8 cellular contexts compared by ENCODE assay signal in the genomic region with DNA sequence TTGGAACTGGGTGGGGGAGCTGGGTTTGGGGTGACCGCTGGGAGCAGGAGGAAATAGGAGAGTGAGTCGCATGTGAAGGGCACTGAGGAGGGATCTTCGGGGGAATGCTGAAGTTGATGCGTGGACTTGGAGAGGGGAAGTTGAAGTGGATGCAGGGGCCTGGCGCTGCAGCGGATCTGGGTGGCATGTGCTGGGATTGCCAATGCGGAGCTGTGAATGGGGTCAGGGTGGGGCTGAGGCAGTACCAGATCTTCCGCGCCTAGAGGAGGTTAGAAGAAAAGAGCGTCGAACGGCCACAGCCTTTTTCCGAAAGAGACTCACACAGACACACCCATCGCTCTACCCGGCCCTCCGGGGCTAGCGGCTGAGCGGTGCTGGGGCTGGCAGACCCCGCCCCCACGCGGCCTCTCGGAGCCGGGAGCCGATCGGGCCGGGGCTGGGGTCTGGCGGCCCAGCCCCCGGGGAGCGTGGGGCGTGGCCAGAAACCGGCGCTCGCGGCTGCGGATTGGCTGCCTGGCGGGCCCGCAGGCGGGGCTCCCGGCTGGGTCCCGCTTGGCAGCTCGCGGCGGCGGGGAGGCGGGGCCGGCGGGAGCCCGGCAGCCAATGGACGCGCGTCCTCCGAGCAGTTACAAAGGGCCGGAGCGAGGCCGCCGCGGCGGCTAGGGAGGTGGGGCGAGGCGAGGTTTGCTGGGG. TPM values are rescaled to one million over a fixed set of nuclear protein-coding genes. Genes with fewer than 3 reads are reported as not detected.
DNase-seq lines count a peak whose midpoint lies in the region; ATAC-seq, FAIRE-seq and TF ChIP-seq lines count a peak whose summit lies in the region.

A gene (plus strand): TSS at position 655 of the 693 bp plus-strand sequence. CDS start 93 bp downstream, outside the sequence.

- POLR2A ChIA-PET in endothelial cell of umbilical vein (lab: Charles Lee): no interaction called here

- ATAC-seq in GM21447 (IDR thresholded peaks at IDR 0.05; ENCODE audit: unreplicated experiment): peak; percentile 86

- peak; percentile 94 for DNase-seq in Caki2 (ENCODE audit: low read depth)
- peak; percentile 85 for DNase-seq in activated T-cell treated with anti-CD3 and anti-CD28 coated beads for 1 hour (ENCODE audit: low read depth)
- DNase-seq in endothelial cell of umbilical vein (ENCODE audit: low read depth, low spot score): peak; percentile 92
- peak; percentile 96 for DNase-seq in midbrain (lab: John Stamatoyannopoulos, UW)
- DNase-seq in stimulated activated CD8-positive, alpha-beta memory T cell treated with anti-CD3 and anti-CD28 coated beads, Interleukin-2, amount 100 ng/mL, for 1 hour (ENCODE audit: low read depth in 2 of 2): peak; percentile 80 to 86

- H3K27ac ChIP-seq in HUES6 (ENCODE audit: low read depth, low read length): peak within 1 kb of the TSS; percentile 64
- H3K27ac ChIP-seq in OCI-LY1 (ENCODE audit: low read depth, low read length, poor library complexity, severe bottlenecking): peak within 1 kb of the TSS; percentile 21
- H3K27ac ChIP-seq in endothelial cell of umbilical vein (ENCODE audit: insufficient read depth, low read depth, low read length): peak within 1 kb of the TSS; percentile 38

- H3K4me2 ChIP-seq in OCI-LY1 (ENCODE audit: low read length) (peak within 1 kb of the TSS; percentile 94), endothelial cell of umbilical vein (ENCODE audit: insufficient read depth, low read length) (peak within 1 kb of the TSS; percentile 84)

- dilution Hi-C loops in endothelial cell of umbilical vein (cut with MboI; ENCODE audit: extremely low pct_ligation_motif_present, low sequenced_read_pairs): no loop called here

- peak within 1 kb of the TSS; percentile 72 for H3K9ac ChIP-seq in HUES6 (ENCODE audit: low read length)
- peak within 1 kb of the TSS; percentile 73 for H3K9ac ChIP-seq in OCI-LY1 (ENCODE audit: low read length)
- peak within 1 kb of the TSS; percentile 74 for H3K9ac ChIP-seq in endothelial cell of umbilical vein (replicated peaks; ENCODE audit: extremely low read depth, insufficient read depth, low read length)

- FAIRE-seq in endothelial cell of umbilical vein (lab: Jason Lieb, UNC): peak; percentile 81

- H3K79me2 ChIP-seq in OCI-LY1 (ENCODE audit: insufficient read depth, low read length) (peaks cover 40% of the 10 kb centered on the region), endothelial cell of umbilical vein (ENCODE audit: control insufficient read depth, insufficient read depth, low read length) (peaks cover 5% of the 10 kb centered on the region)

- H3K4me3 ChIP-seq in HUES6 (ENCODE audit: low read depth, low read length) (peak within 1 kb of the TSS; percentile 92), OCI-LY1 (ENCODE audit: low read depth, low read length, poor library complexity, severe bottlenecking) (peak within 1 kb of the TSS; percentile 74), endothelial cell of umbilical vein (replicated peaks in 1 of 3; ENCODE audit: insufficient read depth in 1 of 3, low read depth in 1 of 3, low read length in 3 of 3) (peak within 1 kb of the TSS; percentile 42 to 84 (median 57))

- H3K36me3 ChIP-seq in HUES6 (ENCODE audit: control insufficient read depth, insufficient read depth, low read length): no peaks in the 10 kb centered on the region
- no peaks in the 10 kb centered on the region for H3K36me3 ChIP-seq in OCI-LY1 (ENCODE audit: insufficient read depth, low read length)
- H3K36me3 ChIP-seq in endothelial cell of umbilical vein (ENCODE audit: control insufficient read depth in 2 of 2, extremely low read depth in 1 of 2, insufficient read depth in 2 of 2, low read length in 2 of 2): no peaks in the 10 kb centered on the region

- in situ Hi-C loops in Caki2 (cut with HindIII; ENCODE audit: low pct_unique_long_range_greater_than_20kb, low sequenced_read_pairs): no loop called here

- H3K9me2 ChIP-seq in OCI-LY1 (ENCODE audit: low read depth, low read length): no peaks in the 10 kb centered on the region

- no peaks in the 10 kb centered on the region for H3K9me1 ChIP-seq in endothelial cell of umbilical vein (replicated peaks; ENCODE audit: control insufficient read depth, extremely low read depth, insufficient read depth, low read length)

- TF ChIP-seq CTCF in OCI-LY1 (IDR thresholded peaks at IDR 0.05; ENCODE audit: low read length): no peak
- TF ChIP-seq CTCF in endothelial cell of umbilical vein (IDR thresholded peaks at IDR 0.05; ENCODE audit: extremely low read depth in 1 of 2, insufficient read depth in 1 of 2, low read depth in 1 of 2, low read length in 2 of 2): no peak

- no peak for TF ChIP-seq POLR2A in endothelial cell of umbilical vein (IDR thresholded peaks at IDR 0.05; ENCODE audit: low read depth, low read length)

- H3K9me3 ChIP-seq in HUES6 (ENCODE audit: control insufficient read depth, insufficient read depth, low read depth, low read length) (no peaks in the 10 kb centered on the region), OCI-LY1 (ENCODE audit: low read length) (no peaks in the 10 kb centered on the region), endothelial cell of umbilical vein (replicated peaks; ENCODE audit: control insufficient read depth, insufficient read depth, low read length) (no peaks in the 10 kb centered on the region)

- no peaks in the 10 kb centered on the region for H3F3A ChIP-seq in OCI-LY1 (ENCODE audit: insufficient read depth, low read length)

- H3K27me3 ChIP-seq in HUES6 (ENCODE audit: control insufficient read depth, insufficient read depth, low read length): 0 out of 2 replicates have a peak, but pooled peaks cover 5% of the 10 kb centered on the region
- H3K27me3 ChIP-seq in OCI-LY1 (ENCODE audit: insufficient read depth, low read length): no peaks in the 10 kb centered on the region
- H3K27me3 ChIP-seq in endothelial cell of umbilical vein (ENCODE audit: control insufficient read depth in 2 of 2, insufficient read depth in 2 of 2, low read length in 2 of 2): no peaks in the 10 kb centered on the region

- intact Hi-C loops in endothelial cell of umbilical vein (cut with micrococcal nuclease): loop anchor here (2.0 kb wide), 3 partner anchors 20 to 716 kb away; a partner anchor contains a TSS

- no peaks in the 10 kb centered on the region for H4K20me1 ChIP-seq in OCI-LY1 (ENCODE audit: insufficient read depth, low read length)
- H4K20me1 ChIP-seq in endothelial cell of umbilical vein (replicated peaks; ENCODE audit: control insufficient read depth, extremely low read depth, insufficient read depth, low read length): no peaks in the 10 kb centered on the region

- no TSS peak for BruUV-seq in endothelial cell of umbilical vein (replicated peaks; lab: Mats Ljungman, UMichigan)

- H3K4me1 ChIP-seq in HUES6 (ENCODE audit: control insufficient read depth, insufficient read depth, low read length) (peaks cover 29% of the 10 kb centered on the region), OCI-LY1 (ENCODE audit: insufficient read depth, low read length, severe bottlenecking) (peaks cover 45% of the 10 kb centered on the region), endothelial cell of umbilical vein (ENCODE audit: control insufficient read depth, extremely low read depth, insufficient read depth, low read length) (peaks cover 13% of the 10 kb centered on the region)

- H2AFZ ChIP-seq in OCI-LY1 (ENCODE audit: low read length) (peak within 1 kb of the TSS; percentile 76), endothelial cell of umbilical vein (ENCODE audit: low read depth, low read length) (peak within 1 kb of the TSS; percentile 92)

- CTCF ChIA-PET in endothelial cell of umbilical vein (lab: Charles Lee): interaction anchor here (0.7 to 3.1 kb wide), 14 partner anchors 10 to 255 kb away, joined by 3 to 11 read pairs (median 3); no protein-coding TSS in a partner anchor

TF ChIP-seq in endothelial cell of umbilical vein, 7 proteins besides CTCF, POLR2A, EP300 and RAD21:
- TF ChIP-seq GATA2 (IDR thresholded peaks at IDR 0.05; ENCODE audit: insufficient read depth, insufficient read length, low read depth, low read length) (no peak), POLR2AphosphoS5 (IDR thresholded peaks at IDR 0.05; ENCODE audit: insufficient read depth, low read depth, low read length) (peak; percentile 51), FOS (IDR thresholded peaks at IDR 0.05; ENCODE audit: borderline replicate concordance, insufficient read depth, low read length) (no peak), EZH2 (IDR thresholded peaks at IDR 0.05; ENCODE audit: borderline replicate concordance, low read depth, low read length, severe bottlenecking) (no peak), MYC (IDR thresholded peaks at IDR 0.05; ENCODE audit: low read depth, low read length) (no peak), JUN (IDR thresholded peaks at IDR 0.05; ENCODE audit: borderline replicate concordance, insufficient read depth, insufficient read length, low read depth) (no peak)
- TF ChIP-seq, protein P1, sequence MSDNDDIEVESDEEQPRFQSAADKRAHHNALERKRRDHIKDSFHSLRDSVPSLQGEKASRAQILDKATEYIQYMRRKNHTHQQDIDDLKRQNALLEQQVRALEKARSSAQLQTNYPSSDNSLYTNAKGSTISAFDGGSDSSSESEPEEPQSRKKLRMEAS (IDR thresholded peaks at IDR 0.05; ENCODE audit: insufficient read depth, insufficient read length): no peak
TF ChIP-seq in endothelial cell of umbilical vein: peak in this region for 1.

RNA-seq across cellular contexts. Expression of the gene that starts here (rescaled TPM):
- 6.9 and 8.1 TPM in 2 replicates for total RNA-seq in Caki2 (2014; rRNA removed; shearing (Covaris generic); ENCODE audit: low replicate concordance)
- total RNA-seq in endothelial cell of umbilical vein: 17.7 and 18.6 TPM in 2 replicates
- 5.6 and 5.8 TPM in 2 replicates for polyA plus RNA-seq in endothelial cell of umbilical vein
- polyA plus RNA-seq in endothelial cell of umbilical vein (2011; cell fraction: cytosol; rRNA removed): 4.5 and 4.8 TPM in 2 replicates
- 7.4 and 8.0 TPM in 2 replicates for polyA plus RNA-seq in endothelial cell of umbilical vein (2011; cell fraction: nucleus; rRNA removed)
- 11.4 and 14.2 TPM in 2 replicates for polyA plus RNA-seq in endothelial cell of umbilical vein (2012)
- polyA minus RNA-seq in endothelial cell of umbilical vein: 57.5 and 90.0 TPM in 2 replicates
- 62.7 TPM for polyA minus RNA-seq in endothelial cell of umbilical vein (2011; cell fraction: cytosol; rRNA and poly(A)+ RNA removed)
- polyA minus RNA-seq in endothelial cell of umbilical vein (2011; cell fraction: nucleus; rRNA and poly(A)+ RNA removed): 21.1 and 25.6 TPM in 2 replicates

Comparison
In these comparisons a context has a peak if more than half of its experiments do, and no peak if none do; other contexts are left out.
1. Peak in every context shown above with its lines: DNase-seq, ATAC-seq, H3K4me3 ChIP-seq and H3K27ac ChIP-seq.